10 cellular contexts compared by ENCODE assay signal in the genomic region with DNA sequence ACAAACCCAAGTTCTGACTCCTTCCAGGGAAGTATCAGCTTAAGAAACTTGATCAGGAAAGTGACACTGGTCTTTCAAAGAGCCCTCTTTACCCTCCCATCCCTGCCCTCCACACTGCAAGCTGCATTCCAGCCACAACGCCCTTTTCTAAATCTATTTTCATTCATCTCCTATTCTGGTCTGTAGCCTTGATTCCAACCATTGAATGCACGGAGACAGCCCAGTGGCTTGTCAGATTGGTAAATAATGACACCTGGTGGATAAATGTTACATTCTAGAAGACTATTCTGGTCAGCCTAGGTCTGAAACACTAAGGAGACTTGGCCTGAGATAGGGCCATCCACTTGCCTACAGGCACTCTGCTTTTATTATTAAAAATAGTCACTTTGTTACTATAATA. TPM values are rescaled to one million over a fixed set of nuclear protein-coding genes. Genes with fewer than 3 reads are reported as not detected.
A peak's percentile ranks its signal among the peaks of the same experiment; 100 is the strongest.
DNase-seq lines count a peak whose midpoint lies in the region; ATAC-seq and TF ChIP-seq lines count a peak whose summit lies in the region.
"Had no signal": no experiment of that assay in that cellular context is flagged by ENCODE, and none has a peak within 500 bp of the region (broad histone marks: within the 10 kb centered on the region; RNA-seq: fewer than 3 reads in every experiment).

No MANE protein-coding gene starts in this region.

- no peaks in the 10 kb centered on the region for H4K20me1 ChIP-seq in OCI-LY7 (ENCODE audit: insufficient read depth, low read length)
- peaks cover 7% of the 10 kb centered on the region for H4K20me1 ChIP-seq in neural progenitor cell (ENCODE audit: low read depth)

- DNase-seq in NCI-H2196 (lab: John Stamatoyannopoulos, UW; ENCODE audit: unreplicated experiment) = peak; percentile 39
- DNase-seq in NCI-H2196 treated with DMSO at 0.1 percent for 48 hours (lab: John Stamatoyannopoulos, UW; ENCODE audit: unreplicated experiment) = no peak
- DNase-seq in OCI-LY7 (ENCODE audit: low spot score) = peak; percentile 57
- DNase-seq in neural progenitor cell (ENCODE audit: low spot score) = peak; percentile 41
- no peak for DNase-seq in DMS79 (lab: John Stamatoyannopoulos, UW)

- H2AFZ ChIP-seq in OCI-LY7 (ENCODE audit: low read length) (no peak overlapping the region), neural progenitor cell (replicated peaks) (no peak overlapping the region)

- no peaks in the 10 kb centered on the region for H3K9me2 ChIP-seq in OCI-LY7 (ENCODE audit: insufficient read depth, low read length)

- peak; percentile 85 for ATAC-seq in esophagus mucosa
- ATAC-seq in HG03095 (IDR thresholded peaks at IDR 0.05; ENCODE audit: unreplicated experiment) = no peak
- ATAC-seq in GM21529 (IDR thresholded peaks at IDR 0.05; ENCODE audit: unreplicated experiment) = no peak

- no peak overlapping the region for H3K4me3 ChIP-seq in OCI-LY7 (ENCODE audit: low read depth, low read length, poor library complexity, severe bottlenecking)
- no peak overlapping the region for H3K4me3 ChIP-seq in neural progenitor cell

- H3K9ac ChIP-seq in neural progenitor cell = no peak overlapping the region

- H3K36me3 ChIP-seq in OCI-LY7 (ENCODE audit: insufficient read depth, low read length) (no peaks in the 10 kb centered on the region), neural progenitor cell (no peaks in the 10 kb centered on the region)

- no peaks in the 10 kb centered on the region for H3K27me3 ChIP-seq in neural progenitor cell

- no TSS peak for BruUV-seq in OCI-LY7 (replicated peaks; lab: Mats Ljungman, UMichigan)

- no peaks in the 10 kb centered on the region for H3K27me3 Mint-ChIP-seq in neural progenitor cell (ENCODE audit: insufficient read depth, low read depth)

- TF ChIP-seq CTCF in OCI-LY7 (conservative IDR thresholded peaks at IDR 0.05; ENCODE audit: low read length) = peak; percentile 74
- TF ChIP-seq CTCF in neural progenitor cell (IDR thresholded peaks at IDR 0.05) = peak; percentile 51

- H3K27ac ChIP-seq in OCI-LY7 (ENCODE audit: low read depth, low read length, poor library complexity, severe bottlenecking) (no peak overlapping the region), neural progenitor cell (no peak overlapping the region)
- H3K27ac ChIP-seq: C4-2B had no signal

- H3F3A ChIP-seq in neural progenitor cell (ENCODE audit: low read depth) = no peaks in the 10 kb centered on the region

- H3K4me3 Mint-ChIP-seq in neural progenitor cell = no peak overlapping the region

- no peak overlapping the region for H3K4me2 ChIP-seq in OCI-LY7 (ENCODE audit: low read length)
- H3K4me2 ChIP-seq in neural progenitor cell = no peak overlapping the region

- peaks cover under 1% of the 10 kb centered on the region for H3K4me1 Mint-ChIP-seq in neural progenitor cell

- H3K27ac Mint-ChIP-seq in neural progenitor cell = no peak overlapping the region

- no peaks in the 10 kb centered on the region for H3K4me1 ChIP-seq in OCI-LY7 (ENCODE audit: insufficient read depth, low read length, poor library complexity, severe bottlenecking)
- peaks cover 1% of the 10 kb centered on the region for H3K4me1 ChIP-seq in neural progenitor cell

- H3K9me3 Mint-ChIP-seq in neural progenitor cell = no peaks in the 10 kb centered on the region

- POLR2A ChIA-PET in OCI-LY7 (lab: Charles Lee) = interaction anchor here (0.6 kb wide), 1 partner anchor 61 kb away, joined by 3 read pairs; no protein-coding TSS in a partner anchor

- H3K36me3 Mint-ChIP-seq in neural progenitor cell = peaks cover 10% of the 10 kb centered on the region

- no peaks in the 10 kb centered on the region for H3K9me3 ChIP-seq in OCI-LY7 (ENCODE audit: low read length)
- no peaks in the 10 kb centered on the region for H3K9me3 ChIP-seq in neural progenitor cell (ENCODE audit: low read depth)

- CTCF ChIA-PET in OCI-LY7 (lab: Charles Lee; ENCODE audit: unreplicated experiment) = interaction anchor here (0.7 to 1.1 kb wide), 2 partner anchors 22 to 41 kb away, joined by 4 to 5 read pairs; no protein-coding TSS in a partner anchor

- intact Hi-C loops in OCI-LY7 (cut with micrococcal nuclease; ENCODE audit: unreplicated experiment) = loop anchor here (1.0 to 2.0 kb wide), 5 partner anchors 40 to 206 kb away; a partner anchor contains a TSS

- H3K79me2 ChIP-seq in OCI-LY7 (ENCODE audit: insufficient read depth, low read depth, low read length) (no peaks in the 10 kb centered on the region), neural progenitor cell (ENCODE audit: low read depth) (no peaks in the 10 kb centered on the region)

RNA-seq across cellular contexts. Expression of a gene that starts 20.9 kb away (rescaled TPM):
- total RNA-seq in OCI-LY7 (2014; rRNA removed; shearing (Covaris generic)) = 2.4 and 2.9 TPM in 2 replicates
- total RNA-seq in OCI-LY7 (2022) = 5.4 TPM in 2 replicates
- 1.9 TPM for total RNA-seq in esophagus mucosa
- 23.8 and 29.3 TPM in 2 replicates for total RNA-seq in neural progenitor cell (ENCODE audit: low replicate concordance)

RNA-seq across cellular contexts. Expression of a gene that starts 22.9 kb away (rescaled TPM):
- total RNA-seq in OCI-LY7 (2014; rRNA removed; shearing (Covaris generic)) = not detected in 2 replicates
- not detected in 2 replicates for total RNA-seq in OCI-LY7 (2022)
- total RNA-seq in esophagus mucosa = 0.16 TPM
- total RNA-seq in neural progenitor cell (ENCODE audit: low replicate concordance) = not detected in 2 replicates
- total RNA-seq: activated CD8-positive, alpha-beta memory T cell treated with anti-CD3 and anti-CD28 coated beads for 36 hours had no signal

RNA-seq across cellular contexts. Expression of a gene that starts 28.1 kb away (rescaled TPM):
- total RNA-seq in OCI-LY7 (2014; rRNA removed; shearing (Covaris generic)) = 8.0 and 9.2 TPM in 2 replicates
- 11.9 and 12.7 TPM in 2 replicates for total RNA-seq in OCI-LY7 (2022)
- total RNA-seq in esophagus mucosa = 13.0 TPM
- 11.9 and 20.3 TPM in 2 replicates for total RNA-seq in neural progenitor cell (ENCODE audit: low replicate concordance)

RNA-seq across cellular contexts. Expression of a gene that starts 28.2 kb away (rescaled TPM):
- total RNA-seq in OCI-LY7 (2014; rRNA removed; shearing (Covaris generic)) = not detected in 2 replicates
- total RNA-seq in OCI-LY7 (2022) (0.25 TPM in 1 of 2 replicates, not detected in the other), esophagus mucosa (1.7 TPM), neural progenitor cell (ENCODE audit: low replicate concordance) (0.17 and 1.2 TPM in 2 replicates)
- total RNA-seq: activated CD8-positive, alpha-beta memory T cell treated with anti-CD3 and anti-CD28 coated beads for 36 hours had no signal

RNA-seq across cellular contexts. Expression of a gene that starts 39.8 kb away (rescaled TPM):
- total RNA-seq in OCI-LY7 (2014; rRNA removed; shearing (Covaris generic)) = not detected in 2 replicates
- total RNA-seq in OCI-LY7 (2022) (not detected in 2 replicates), esophagus mucosa (0.56 TPM), neural progenitor cell (ENCODE audit: low replicate concordance) (not detected in 2 replicates)

Comparison
In these comparisons a context has a peak if more than half of its experiments do, and no peak if none do; other contexts are left out.
1. DNase-seq: peak in NCI-H2196 (single experiment), OCI-LY7 (single experiment) and neural progenitor cell (single experiment); none in NCI-H2196 treated with DMSO at 0.1 percent for 48 hours (single experiment) and DMS79 (single experiment).